8 cellular contexts compared by ENCODE assay signal in the genomic region with DNA sequence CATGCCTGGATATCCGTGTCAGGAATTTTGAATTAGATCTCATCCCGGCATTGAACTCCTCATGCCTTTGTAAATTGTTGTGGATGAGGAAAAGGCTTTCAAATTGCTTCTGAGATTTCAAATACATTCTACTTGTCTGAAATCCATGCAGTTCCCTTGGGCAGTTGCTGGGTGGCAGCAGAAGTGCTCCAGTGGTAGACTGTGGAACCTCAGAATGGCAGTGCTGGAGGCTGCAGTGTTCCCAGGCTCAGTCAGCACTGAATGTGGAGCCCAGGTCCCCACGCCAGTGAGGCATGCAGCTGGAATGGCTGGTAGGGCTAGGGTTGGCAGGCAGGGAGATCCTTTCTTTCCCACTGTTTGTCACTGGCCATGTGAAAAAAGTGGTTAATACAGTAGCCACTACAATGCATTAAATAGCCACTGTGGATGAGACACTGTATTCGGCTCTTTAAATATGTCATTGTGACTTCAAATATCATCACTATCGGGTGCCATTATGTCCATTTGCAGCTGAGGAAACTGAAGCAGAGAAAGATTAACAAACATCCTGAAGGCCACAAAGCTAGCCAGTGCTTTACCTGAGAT.
A peak's percentile ranks its signal among the peaks of the same experiment; 100 is the strongest.
DNase-seq lines count a peak whose midpoint lies in the region; ATAC-seq and TF ChIP-seq lines count a peak whose summit lies in the region.

No MANE protein-coding gene starts in this region.

- H3K4me1 Mint-ChIP-seq in stimulated activated effector memory CD8-positive, alpha-beta T cell treated with anti-CD3 and anti-CD28 coated beads, Interleukin-12 subunit alpha, Interleukin-12 subunit beta, amount 100 ng/mL, for 72 hours: peaks cover 10% of the 10 kb centered on the region

- no peaks in the 10 kb centered on the region for H3K36me3 ChIP-seq in MG63

- H3K9me3 ChIP-seq in MG63: no peaks in the 10 kb centered on the region

- H3K36me3 Mint-ChIP-seq in stimulated activated effector memory CD8-positive, alpha-beta T cell treated with anti-CD3 and anti-CD28 coated beads, Interleukin-12 subunit alpha, Interleukin-12 subunit beta, amount 100 ng/mL, for 72 hours: no peaks in the 10 kb centered on the region

- no peaks in the 10 kb centered on the region for H3K9me3 Mint-ChIP-seq in stimulated activated effector memory CD8-positive, alpha-beta T cell treated with anti-CD3 and anti-CD28 coated beads, Interleukin-12 subunit alpha, Interleukin-12 subunit beta, amount 100 ng/mL, for 72 hours

- no peak overlapping the region for H3K4me3 Mint-ChIP-seq in stimulated activated effector memory CD8-positive, alpha-beta T cell treated with anti-CD3 and anti-CD28 coated beads, Interleukin-12 subunit alpha, Interleukin-12 subunit beta, amount 100 ng/mL, for 72 hours

- ATAC-seq in GM21786 (IDR thresholded peaks at IDR 0.05; ENCODE audit: unreplicated experiment): peak; percentile 77
- peak; percentile 65 for ATAC-seq in stimulated activated effector memory CD8-positive, alpha-beta T cell treated with anti-CD3 and anti-CD28 coated beads, Interleukin-12 subunit alpha, Interleukin-12 subunit beta, amount 100 ng/mL, for 72 hours

- CTCF ChIA-PET in RWPE1 (lab: Yijun Ruan, JAX): interaction anchor here (0.6 to 1.1 kb wide), 7 partner anchors 35 to 560 kb away, joined by 3 to 7 read pairs (median 3); no protein-coding TSS in a partner anchor

- H3K27ac Mint-ChIP-seq in stimulated activated effector memory CD8-positive, alpha-beta T cell treated with anti-CD3 and anti-CD28 coated beads, Interleukin-12 subunit alpha, Interleukin-12 subunit beta, amount 100 ng/mL, for 72 hours: no peak overlapping the region

- H3K4me3 ChIP-seq in MG63: no peak overlapping the region

- DNase-seq in EL: peak; percentile 86
- peak; percentile 95 for DNase-seq in MG63
- DNase-seq in RWPE1 (ENCODE audit: low spot score): peak; percentile 58
- peak; percentile 94 for DNase-seq in astrocyte of the hippocampus (ENCODE audit: low read depth, low spot score)
- peak; percentile 79 for DNase-seq in iris pigment epithelial cell (ENCODE audit: low read depth)
- DNase-seq in stimulated activated effector memory CD8-positive, alpha-beta T cell treated with anti-CD3 and anti-CD28 coated beads, Interleukin-12 subunit alpha, Interleukin-12 subunit beta, amount 100 ng/mL, for 72 hours (ENCODE audit: low spot score in 2 of 2): no peak
- no peak for DNase-seq in NCI-H1048 (lab: John Stamatoyannopoulos, UW)

- H3K27me3 ChIP-seq in MG63: no peaks in the 10 kb centered on the region

- peak; percentile 80 for TF ChIP-seq CTCF in RWPE1 (conservative IDR thresholded peaks at IDR 0.05; ENCODE audit: low read depth)

- POLR2A ChIA-PET in RWPE1 (lab: Yijun Ruan, JAX; ENCODE audit: low non-redundant PET): no interaction called here

- peak overlapping the region; percentile 79 for H3K27ac ChIP-seq in RWPE1

Comparison
In these comparisons a context has a peak if more than half of its experiments do, and no peak if none do; other contexts are left out.
1. DNase-seq: peak in EL (single experiment), MG63 (single experiment), RWPE1 (single experiment), astrocyte of the hippocampus (single experiment) and iris pigment epithelial cell (single experiment); none in stimulated activated effector memory CD8-positive, alpha-beta T cell treated with anti-CD3 and anti-CD28 coated beads, Interleukin-12 subunit alpha, Interleukin-12 subunit beta, amount 100 ng/mL, for 72 hours (0 of 2) and NCI-H1048 (single experiment).